In genomic region chr13:94515911-94516310, GRCh38 we compare ENCODE assay signal across 11 cellular contexts. TPM values are rescaled to one million over a fixed set of nuclear protein-coding genes. Genes with fewer than 3 reads are reported as not detected.
"Had no signal": no experiment of that assay in that cellular context is flagged by ENCODE, and none has a peak within 500 bp of the region (broad histone marks: within the 10 kb centered on the region; RNA-seq: fewer than 3 reads in every experiment).

No MANE protein-coding gene starts in this region.

- H3K27ac ChIP-seq: GM23248 had no signal

- H2AFZ ChIP-seq: GM23248, GM23338 had no signal

- DNase-seq: GM23248, GOT3, H7, H9, HCEC 1CT, HFFc6 had no signal

- H3K9me3 ChIP-seq: HAP-1 had no signal

- ATAC-seq: GM23338, HCT116 had no signal

- H3K9ac ChIP-seq: GM23248 had no signal

- H3K4me3 ChIP-seq: GM23248, GM23338, HAP-1 had no signal

- FAIRE-seq: H1, H54 had no signal

- H3K36me3 ChIP-seq: HAP-1 had no signal

- H3K4me1 ChIP-seq: HAP-1 had no signal

- H3K4me2 ChIP-seq: GM23338 had no signal

RNA-seq across cellular contexts. Expression of gene DCT, which starts 36.4 kb away (rescaled TPM):
- total RNA-seq: GM23248, H1, H7, H9, HFFc6 had no signal
- polyA plus RNA-seq: GM23248, GM23338 had no signal
